Comparison of ENCODE assay signal across 1 cellular context in the genomic region with DNA sequence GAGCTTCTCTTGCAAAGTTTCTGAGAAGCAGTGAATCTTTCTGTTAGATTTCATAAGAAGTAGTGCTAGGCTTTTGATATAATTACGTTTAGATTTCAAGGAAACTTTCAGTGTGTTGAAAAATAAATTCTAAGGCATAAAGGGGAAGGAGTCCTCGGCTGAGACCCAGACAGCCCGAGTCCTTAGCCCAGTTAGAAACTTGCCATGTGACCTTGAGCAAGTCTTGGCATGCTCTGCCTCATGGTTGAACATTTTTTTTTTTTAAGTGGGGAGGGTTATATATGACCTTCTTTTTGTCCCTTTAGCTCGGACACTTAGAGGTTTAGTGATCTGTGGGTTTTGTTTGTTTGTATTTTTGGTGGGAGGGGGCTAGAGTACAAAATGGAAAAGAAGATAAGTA.
TF ChIP-seq lines count a peak whose summit lies in the region.

No MANE protein-coding gene starts in this region.

TF ChIP-seq in HCT116, 20 proteins besides CTCF, POLR2A, EP300 and RAD21:
- TF ChIP-seq, protein P1, sequence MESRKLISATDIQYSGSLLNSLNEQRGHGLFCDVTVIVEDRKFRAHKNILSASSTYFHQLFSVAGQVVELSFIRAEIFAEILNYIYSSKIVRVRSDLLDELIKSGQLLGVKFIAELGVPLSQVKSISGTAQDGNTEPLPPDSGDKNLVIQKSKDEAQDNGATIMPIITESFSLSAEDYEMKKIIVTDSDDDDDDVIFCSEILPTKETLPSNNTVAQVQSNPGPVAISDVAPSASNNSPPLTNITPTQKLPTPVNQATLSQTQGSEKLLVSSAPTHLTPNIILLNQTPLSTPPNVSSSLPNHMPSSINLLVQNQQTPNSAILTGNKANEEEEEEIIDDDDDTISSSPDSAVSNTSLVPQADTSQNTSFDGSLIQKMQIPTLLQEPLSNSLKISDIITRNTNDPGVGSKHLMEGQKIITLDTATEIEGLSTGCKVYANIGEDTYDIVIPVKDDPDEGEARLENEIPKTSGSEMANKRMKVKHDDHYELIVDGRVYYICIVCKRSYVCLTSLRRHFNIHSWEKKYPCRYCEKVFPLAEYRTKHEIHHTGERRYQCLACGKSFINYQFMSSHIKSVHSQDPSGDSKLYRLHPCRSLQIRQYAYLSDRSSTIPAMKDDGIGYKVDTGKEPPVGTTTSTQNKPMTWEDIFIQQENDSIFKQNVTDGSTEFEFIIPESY (IDR thresholded peaks at IDR 0.05; ENCODE audit: extremely low read depth, insufficient replicate concordance, low read length): no peak
- TF ChIP-seq SRF (IDR thresholded peaks at IDR 0.05; ENCODE audit: low read depth) (no peak), ATF3 (IDR thresholded peaks at IDR 0.05) (no peak), ZFX (IDR thresholded peaks at IDR 0.05) (no peak), EGR1 (IDR thresholded peaks at IDR 0.05; ENCODE audit: low read depth) (no peak), CEBPB (IDR thresholded peaks at IDR 0.05; ENCODE audit: low read depth) (no peak), EZH2phosphoT487 (IDR thresholded peaks at IDR 0.05; ENCODE audit: borderline replicate concordance) (no peak), SIN3A (IDR thresholded peaks at IDR 0.05; ENCODE audit: low read depth) (no peak), FOSL1 (IDR thresholded peaks at IDR 0.05; ENCODE audit: low read depth) (no peak), POLR2AphosphoS5 (IDR thresholded peaks at IDR 0.05; ENCODE audit: low read depth, low read length) (no peak), EZH2 (IDR thresholded peaks at IDR 0.05) (no peak)
- TF ChIP-seq, protein P2, sequence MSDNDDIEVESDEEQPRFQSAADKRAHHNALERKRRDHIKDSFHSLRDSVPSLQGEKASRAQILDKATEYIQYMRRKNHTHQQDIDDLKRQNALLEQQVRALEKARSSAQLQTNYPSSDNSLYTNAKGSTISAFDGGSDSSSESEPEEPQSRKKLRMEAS (IDR thresholded peaks at IDR 0.05): no peak
- TF ChIP-seq, protein P3, sequence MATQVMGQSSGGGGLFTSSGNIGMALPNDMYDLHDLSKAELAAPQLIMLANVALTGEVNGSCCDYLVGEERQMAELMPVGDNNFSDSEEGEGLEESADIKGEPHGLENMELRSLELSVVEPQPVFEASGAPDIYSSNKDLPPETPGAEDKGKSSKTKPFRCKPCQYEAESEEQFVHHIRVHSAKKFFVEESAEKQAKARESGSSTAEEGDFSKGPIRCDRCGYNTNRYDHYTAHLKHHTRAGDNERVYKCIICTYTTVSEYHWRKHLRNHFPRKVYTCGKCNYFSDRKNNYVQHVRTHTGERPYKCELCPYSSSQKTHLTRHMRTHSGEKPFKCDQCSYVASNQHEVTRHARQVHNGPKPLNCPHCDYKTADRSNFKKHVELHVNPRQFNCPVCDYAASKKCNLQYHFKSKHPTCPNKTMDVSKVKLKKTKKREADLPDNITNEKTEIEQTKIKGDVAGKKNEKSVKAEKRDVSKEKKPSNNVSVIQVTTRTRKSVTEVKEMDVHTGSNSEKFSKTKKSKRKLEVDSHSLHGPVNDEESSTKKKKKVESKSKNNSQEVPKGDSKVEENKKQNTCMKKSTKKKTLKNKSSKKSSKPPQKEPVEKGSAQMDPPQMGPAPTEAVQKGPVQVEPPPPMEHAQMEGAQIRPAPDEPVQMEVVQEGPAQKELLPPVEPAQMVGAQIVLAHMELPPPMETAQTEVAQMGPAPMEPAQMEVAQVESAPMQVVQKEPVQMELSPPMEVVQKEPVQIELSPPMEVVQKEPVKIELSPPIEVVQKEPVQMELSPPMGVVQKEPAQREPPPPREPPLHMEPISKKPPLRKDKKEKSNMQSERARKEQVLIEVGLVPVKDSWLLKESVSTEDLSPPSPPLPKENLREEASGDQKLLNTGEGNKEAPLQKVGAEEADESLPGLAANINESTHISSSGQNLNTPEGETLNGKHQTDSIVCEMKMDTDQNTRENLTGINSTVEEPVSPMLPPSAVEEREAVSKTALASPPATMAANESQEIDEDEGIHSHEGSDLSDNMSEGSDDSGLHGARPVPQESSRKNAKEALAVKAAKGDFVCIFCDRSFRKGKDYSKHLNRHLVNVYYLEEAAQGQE (IDR thresholded peaks at IDR 0.05; ENCODE audit: low read depth): no peak
